Comparison of ENCODE assay signal across 17 cellular contexts in genomic region chr9:30913331-30913730, GRCh38.
"Had no signal": no experiment of that assay in that cellular context is flagged by ENCODE, and none has a peak within 500 bp of the region (broad histone marks: within the 10 kb centered on the region; RNA-seq: fewer than 3 reads in every experiment).

No MANE protein-coding gene starts in this region.

- H3K9me3 ChIP-seq: prostate gland, right atrium auricular region, transverse colon, uterus had no signal

- DNase-seq: activated CD4-positive, alpha-beta T cell treated with anti-CD3 and anti-CD28 coated beads for 36 hours; activated CD4-positive, alpha-beta T cell treated with anti-CD3 and anti-CD28 coated beads, Interleukin-2, amount 50 U/mL, for 48 hours; anterior cingulate cortex; caudate nucleus; head of caudate nucleus; kidney; mammary epithelial cell; nephron progenitor cell; stimulated activated CD4-positive, alpha-beta T cell treated with anti-CD3 and anti-CD28 coated beads, Interleukin-2, amount 100 ng/mL, for 24 hours; transverse colon; uterus had no signal

- H3K4me1 Mint-ChIP-seq: activated CD4-positive, alpha-beta T cell treated with anti-CD3 and anti-CD28 coated beads for 36 hours; nephron progenitor cell had no signal

- H3K27me3 Mint-ChIP-seq: activated CD4-positive, alpha-beta T cell treated with anti-CD3 and anti-CD28 coated beads for 36 hours; brain; stimulated activated naive CD8-positive, alpha-beta T cell treated with anti-CD3 and anti-CD28 coated beads, Interleukin-15, Interleukin-2, amounts not matched to agents 100 ng/mL and 50 ng/mL, for 24 hours had no signal

- H3K27ac Mint-ChIP-seq: activated CD4-positive, alpha-beta T cell treated with anti-CD3 and anti-CD28 coated beads for 36 hours; brain; nephron progenitor cell; stimulated activated naive CD8-positive, alpha-beta T cell treated with anti-CD3 and anti-CD28 coated beads, Interleukin-15, Interleukin-2, amounts not matched to agents 100 ng/mL and 50 ng/mL, for 24 hours had no signal

- H3K4me3 Mint-ChIP-seq: activated CD4-positive, alpha-beta T cell treated with anti-CD3 and anti-CD28 coated beads for 36 hours; nephron progenitor cell; stimulated activated naive CD8-positive, alpha-beta T cell treated with anti-CD3 and anti-CD28 coated beads, Interleukin-15, Interleukin-2, amounts not matched to agents 100 ng/mL and 50 ng/mL, for 24 hours had no signal

- H3K4me3 ChIP-seq: prostate gland, right atrium auricular region, transverse colon, uterus had no signal

- H3K27ac ChIP-seq: epithelial cell of prostate, prostate gland, right atrium auricular region, transverse colon, uterus had no signal

- H3K36me3 ChIP-seq: prostate gland, right atrium auricular region, transverse colon, uterus had no signal

- H3K36me3 Mint-ChIP-seq: brain had no signal

- ATAC-seq: activated CD4-positive, alpha-beta T cell treated with anti-CD3 and anti-CD28 coated beads for 36 hours; left lobe of liver had no signal

- H3K27me3 ChIP-seq: right atrium auricular region, transverse colon, uterus had no signal

- H3K9me3 Mint-ChIP-seq: nephron progenitor cell; stimulated activated naive CD8-positive, alpha-beta T cell treated with anti-CD3 and anti-CD28 coated beads, Interleukin-15, Interleukin-2, amounts not matched to agents 100 ng/mL and 50 ng/mL, for 24 hours had no signal

- H3K4me1 ChIP-seq: prostate gland, right atrium auricular region, transverse colon, uterus had no signal
